8 cellular contexts compared by ENCODE assay signal in genomic region chr3:27635006-27635405, GRCh38.
DNase-seq lines count a peak whose midpoint lies in the region; ATAC-seq and TF ChIP-seq lines count a peak whose summit lies in the region.
"Not testable (repeated sequence)": the region's sequence is repeated elsewhere in the genome, so short reads cannot be mapped to it uniquely, and the experiment has no call there.

No MANE protein-coding gene starts in this region.

- 54% methylated on average over 5 of the region's 5 CpGs for WGBS in hepatocyte (ENCODE audit: low lambda C conversion rate, missing lambda C conversion rate)

- not testable (repeated sequence) for H4K20me1 ChIP-seq in hepatocyte (ENCODE audit: insufficient read depth, poor library complexity, severe bottlenecking)

- H3K36me3 ChIP-seq in Panc1 (ENCODE audit: control insufficient read depth, insufficient read depth, low read length); ascending aorta; hepatocyte (replicated peaks; ENCODE audit: insufficient read depth, low read depth); thoracic aorta; tibial artery: not testable (repeated sequence)

- not testable (repeated sequence) for H3K4me3 ChIP-seq in Panc1 (ENCODE audit: low read depth in 2 of 2, low read length in 2 of 2); coronary artery; hepatocyte; thoracic aorta; tibial artery
- peak overlapping the region in 1 of 2 donors; percentile 0 for H3K4me3 ChIP-seq in ascending aorta

- not testable (repeated sequence) for H3K36me3 Mint-ChIP-seq in nephron (ENCODE audit: low read depth); progenitor cell of endocrine pancreas (ENCODE audit: insufficient read depth)

- peak overlapping the region in 1 of 3 experiments; percentile 30 for H3K4me3 Mint-ChIP-seq in nephron
- not testable (repeated sequence) for H3K4me3 Mint-ChIP-seq in progenitor cell of endocrine pancreas (ENCODE audit: low read depth)

- peak overlapping the region; percentile 45 for H3K4me2 ChIP-seq in hepatocyte

- peak overlapping the region; percentile 79; the same call in 1 of the 2 replicates for H3K27ac ChIP-seq in Panc1 (ENCODE audit: low read length)
- H3K27ac ChIP-seq in ascending aorta: peak overlapping the region; percentile 84 to 91
- H3K27ac ChIP-seq in coronary artery: peak overlapping the region; percentile 78 to 96
- peak overlapping the region; percentile 23 for H3K27ac ChIP-seq in hepatocyte
- peak overlapping the region; percentile 77 to 97 for H3K27ac ChIP-seq in thoracic aorta
- peak overlapping the region; percentile 81 to 88 for H3K27ac ChIP-seq in tibial artery

- not testable (repeated sequence) for H3K4me1 Mint-ChIP-seq in nephron
- peaks cover 17% of the 10 kb centered on the region for H3K4me1 Mint-ChIP-seq in progenitor cell of endocrine pancreas (ENCODE audit: low read depth)

- not testable (repeated sequence) for H3K79me2 ChIP-seq in hepatocyte

- in situ Hi-C loops in Panc1 (cut with HindIII; ENCODE audit: low pct_unique_long_range_greater_than_20kb, low sequenced_read_pairs): not testable (repeated sequence)

- TF ChIP-seq CTCF in Panc1 (IDR thresholded peaks at IDR 0.05); ascending aorta (IDR thresholded peaks at IDR 0.05); coronary artery (IDR thresholded peaks at IDR 0.05); hepatocyte (IDR thresholded peaks at IDR 0.05; ENCODE audit: poor library complexity); nephron (IDR thresholded peaks at IDR 0.05; ENCODE audit: unreplicated experiment in 3 of 3); progenitor cell of endocrine pancreas (IDR thresholded peaks at IDR 0.05; ENCODE audit: unreplicated experiment); thoracic aorta (IDR thresholded peaks at IDR 0.05); tibial artery (IDR thresholded peaks at IDR 0.05): not testable (repeated sequence)

- CTCF ChIA-PET in Panc1 (lab: Charles Lee): not testable (repeated sequence)

- H2AFZ ChIP-seq in hepatocyte: not testable (repeated sequence)

- not testable (repeated sequence) for ATAC-seq in Panc1; thoracic aorta (ENCODE audit: insufficient number of reproducible peaks, low FRiP score, low read depth)

- H3K27ac Mint-ChIP-seq in nephron (peak overlapping the region in 2 of 3 experiments; percentile 58 to 67), progenitor cell of endocrine pancreas (peak overlapping the region; percentile 62)

- DNase-seq in Panc1 (ENCODE audit: low read depth, low spot score); ascending aorta (ENCODE audit: low spot score in 2 of 2); coronary artery (ENCODE audit: low spot score); hepatocyte (ENCODE audit: low spot score); progenitor cell of endocrine pancreas (ENCODE audit: low spot score, unreplicated experiment); thoracic aorta (ENCODE audit: low spot score); tibial artery: not testable (repeated sequence)

- not testable (repeated sequence) for H3K27me3 ChIP-seq in Panc1 (ENCODE audit: control insufficient read depth, insufficient read depth, low read length); ascending aorta; hepatocyte; thoracic aorta (replicated peaks; ENCODE audit: insufficient read depth); tibial artery

- intact Hi-C loops in Panc1 (cut with micrococcal nuclease; ENCODE audit: unreplicated experiment): not testable (repeated sequence)
- intact Hi-C loops in ascending aorta (cut with DNase I): loop anchor here (5.0 kb wide), 3 partner anchors 58 to 133 kb away; no protein-coding TSS in a partner anchor
- intact Hi-C loops in tibial artery (cut with DNase I; ENCODE audit: low total_unique reads): loop anchor here (10.0 kb wide), 2 partner anchors 70 to 150 kb away; partner anchors contain the start of gene SLC4A7

- peaks cover 11% of the 10 kb centered on the region for H3K4me1 ChIP-seq in Panc1 (ENCODE audit: control insufficient read depth, insufficient read depth, low read length)
- peaks cover 4 to 23% of the 10 kb centered on the region in 2 donors for H3K4me1 ChIP-seq in ascending aorta
- not testable (repeated sequence) for H3K4me1 ChIP-seq in hepatocyte (ENCODE audit: insufficient read depth)
- H3K4me1 ChIP-seq in thoracic aorta (ENCODE audit: control insufficient read depth in 1 of 2, low read depth in 2 of 2): peaks cover 0 to 51% of the 10 kb centered on the region in 2 donors
- H3K4me1 ChIP-seq in tibial artery: peaks cover 0 to 47% (median 27%) of the 10 kb centered on the region in 4 donors

- not testable (repeated sequence) for H3K9me3 ChIP-seq in Panc1 (ENCODE audit: control insufficient read depth, insufficient read depth, low read depth, low read length); ascending aorta; hepatocyte (ENCODE audit: low read depth); thoracic aorta; tibial artery

- not testable (repeated sequence) for H3K9me3 Mint-ChIP-seq in nephron; progenitor cell of endocrine pancreas (ENCODE audit: low read depth)

- H3K27me3 Mint-ChIP-seq in nephron (ENCODE audit: low read depth); progenitor cell of endocrine pancreas: not testable (repeated sequence)

- BruUV-seq in Panc1 (replicated peaks; lab: Mats Ljungman, UMichigan): not testable (repeated sequence)

- not testable (repeated sequence) for H3K9me2 ChIP-seq in hepatocyte (replicated peaks; ENCODE audit: insufficient read depth)

- POLR2A ChIA-PET in Panc1 (lab: Charles Lee): not testable (repeated sequence)

Comparison
In these comparisons a context has a peak if more than half of its experiments do, and no peak if none do; other contexts are left out.
1. H3K27ac ChIP-seq: peak in every context shown above with its lines; median percentile 88 in ascending aorta; 87 in coronary artery; 87 in thoracic aorta; 84 in tibial artery; 79 in Panc1; 23 in hepatocyte.